1 cellular context compared by ENCODE assay signal in the genomic region with DNA sequence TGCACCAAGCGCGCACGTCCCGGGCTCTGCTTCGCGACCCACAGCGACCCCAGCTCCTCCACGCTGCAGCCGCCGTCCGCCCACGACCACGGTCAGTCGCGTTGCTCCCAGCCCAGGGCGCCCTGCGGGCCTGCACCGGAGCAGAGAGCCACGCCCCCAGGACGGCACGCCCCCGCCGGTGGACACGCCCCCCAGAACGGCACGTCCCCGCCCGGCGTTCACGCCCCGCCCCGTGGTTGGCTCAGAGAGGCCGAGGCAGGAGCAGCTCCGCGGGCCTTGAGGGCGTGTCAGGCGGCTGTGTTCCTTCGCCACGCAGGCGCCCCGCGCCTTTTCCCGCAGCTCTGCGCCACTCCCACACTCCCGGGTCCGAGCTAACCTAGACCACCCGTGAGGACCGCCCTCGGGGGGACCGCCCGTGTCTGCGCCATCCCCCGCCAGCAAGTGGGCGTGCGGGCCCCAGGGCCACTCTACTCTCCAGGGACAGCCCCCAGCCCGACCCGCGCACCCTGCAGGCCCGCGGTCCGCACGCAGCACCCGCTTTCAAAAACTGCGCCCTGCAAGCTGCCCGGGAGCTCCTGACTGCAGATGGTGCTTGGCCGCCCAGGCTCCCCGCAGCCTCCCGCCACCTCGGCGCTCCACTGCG.
A peak's percentile ranks its signal among the peaks of the same experiment; 100 is the strongest.
TF ChIP-seq lines count a peak whose summit lies in the region.

RNASET2 (minus strand) TSS at position 107 of the 643 bp plus-strand sequence. CDS start 368 bp downstream, outside the sequence.

TF ChIP-seq in K562, 482 proteins besides CTCF, POLR2A, EP300 and RAD21 (continued from another document and continues in another):
- TF ChIP-seq ESRRA (IDR thresholded peaks at IDR 0.05; ENCODE audit: borderline replicate concordance, low read depth), result peak; percentile 36; the same call in 1 of the 2 replicates
- peak; percentile 84 for TF ChIP-seq KLF13 (tag; IDR thresholded peaks at IDR 0.05; ENCODE audit: borderline replicate concordance, low read depth)
- TF ChIP-seq, protein P1, sequence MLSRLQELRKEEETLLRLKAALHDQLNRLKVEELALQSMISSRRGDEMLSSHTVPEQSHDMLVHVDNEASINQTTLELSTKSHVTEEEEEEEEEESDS (CRISPR knock-in tag; IDR thresholded peaks at IDR 0.05), result no peak
- peak; percentile 78 for TF ChIP-seq L3MBTL2 (IDR thresholded peaks at IDR 0.05)
- peak; percentile 74 for TF ChIP-seq KDM5B (IDR thresholded peaks at IDR 0.05; ENCODE audit: insufficient replicate concordance, low read depth, low read length)
- TF ChIP-seq, protein P2, sequence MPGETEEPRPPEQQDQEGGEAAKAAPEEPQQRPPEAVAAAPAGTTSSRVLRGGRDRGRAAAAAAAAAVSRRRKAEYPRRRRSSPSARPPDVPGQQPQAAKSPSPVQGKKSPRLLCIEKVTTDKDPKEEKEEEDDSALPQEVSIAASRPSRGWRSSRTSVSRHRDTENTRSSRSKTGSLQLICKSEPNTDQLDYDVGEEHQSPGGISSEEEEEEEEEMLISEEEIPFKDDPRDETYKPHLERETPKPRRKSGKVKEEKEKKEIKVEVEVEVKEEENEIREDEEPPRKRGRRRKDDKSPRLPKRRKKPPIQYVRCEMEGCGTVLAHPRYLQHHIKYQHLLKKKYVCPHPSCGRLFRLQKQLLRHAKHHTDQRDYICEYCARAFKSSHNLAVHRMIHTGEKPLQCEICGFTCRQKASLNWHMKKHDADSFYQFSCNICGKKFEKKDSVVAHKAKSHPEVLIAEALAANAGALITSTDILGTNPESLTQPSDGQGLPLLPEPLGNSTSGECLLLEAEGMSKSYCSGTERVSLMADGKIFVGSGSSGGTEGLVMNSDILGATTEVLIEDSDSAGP (CRISPR knock-in tag; IDR thresholded peaks at IDR 0.05), result 0 out of 2 replicates have a peak, but pooled peaks have one; percentile 29
- TF ChIP-seq MYC (IDR thresholded peaks at IDR 0.05; ENCODE audit: low read depth, low read length), result peak; percentile 61
- peak; percentile 33; the same call in 1 of the 2 replicates for TF ChIP-seq MYC (CRISPR knock-in tag; IDR thresholded peaks at IDR 0.05; ENCODE audit: borderline replicate concordance, low read depth)
- peak; percentile 77 for TF ChIP-seq TFAP4 (CRISPR knock-in tag; IDR thresholded peaks at IDR 0.05; ENCODE audit: borderline replicate concordance)
- 0 out of 2 replicates have a peak, but pooled peaks have one; percentile 1 for TF ChIP-seq JUND (IDR thresholded peaks at IDR 0.05; ENCODE audit: borderline replicate concordance, low read depth, low read length)
- no peak for TF ChIP-seq JUND (tag; IDR thresholded peaks at IDR 0.05; ENCODE audit: borderline replicate concordance, low read depth, low read length)
- TF ChIP-seq ZNF778 (CRISPR knock-in tag; IDR thresholded peaks at IDR 0.05), result no peak
- no peak for TF ChIP-seq TEAD2 (tag; IDR thresholded peaks at IDR 0.05)
- TF ChIP-seq GTF3C2 (IDR thresholded peaks at IDR 0.05; ENCODE audit: borderline replicate concordance, extremely low read depth, insufficient read length), result no peak
- peak; percentile 70; the same call in 1 of the 2 replicates for TF ChIP-seq E2F3 (CRISPR knock-in tag; IDR thresholded peaks at IDR 0.05)
- peak; percentile 19 for TF ChIP-seq CHD4 (IDR thresholded peaks at IDR 0.05; ENCODE audit: insufficient read depth, insufficient replicate concordance, low read depth, low read length, poor library complexity, severe bottlenecking)
- no peak for TF ChIP-seq TAF7 (tag; IDR thresholded peaks at IDR 0.05)
- 0 out of 2 replicates have a peak, but pooled peaks have one; percentile 40 for TF ChIP-seq TCF7 (IDR thresholded peaks at IDR 0.05; ENCODE audit: borderline replicate concordance)
- TF ChIP-seq, protein P3, sequence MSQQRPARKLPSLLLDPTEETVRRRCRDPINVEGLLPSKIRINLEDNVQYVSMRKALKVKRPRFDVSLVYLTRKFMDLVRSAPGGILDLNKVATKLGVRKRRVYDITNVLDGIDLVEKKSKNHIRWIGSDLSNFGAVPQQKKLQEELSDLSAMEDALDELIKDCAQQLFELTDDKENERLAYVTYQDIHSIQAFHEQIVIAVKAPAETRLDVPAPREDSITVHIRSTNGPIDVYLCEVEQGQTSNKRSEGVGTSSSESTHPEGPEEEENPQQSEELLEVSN (IDR thresholded peaks at IDR 0.05; ENCODE audit: borderline replicate concordance in 1 of 2, extremely low read depth in 1 of 2, insufficient read depth in 1 of 2, insufficient read length in 1 of 2, low read depth in 1 of 2, low read length in 1 of 2, poor library complexity in 1 of 2, severe bottlenecking in 1 of 2), result peak; percentile 57 to 86
- peak in 1 of 2 experiments; percentile 77; a peak in 2 of 4 replicates for TF ChIP-seq HDAC1 (IDR thresholded peaks at IDR 0.05)
- no peak for TF ChIP-seq ZNF668 (CRISPR knock-in tag; IDR thresholded peaks at IDR 0.05)
- no peak for TF ChIP-seq SMAD3 (CRISPR knock-in tag; conservative IDR thresholded peaks at IDR 0.05)
- TF ChIP-seq HBP1 (CRISPR knock-in tag; IDR thresholded peaks at IDR 0.05), result no peak
- TF ChIP-seq RREB1 (CRISPR knock-in tag; IDR thresholded peaks at IDR 0.05), result 0 out of 2 replicates have a peak, but pooled peaks have one; percentile 30
- no peak for TF ChIP-seq POLR3G (IDR thresholded peaks at IDR 0.05; ENCODE audit: extremely low read depth, insufficient read length, insufficient replicate concordance)
- peak; percentile 58 for TF ChIP-seq ZNF431 (CRISPR knock-in tag; IDR thresholded peaks at IDR 0.05)
- no peak for TF ChIP-seq ZNF512 (tag; IDR thresholded peaks at IDR 0.05)
- TF ChIP-seq ZKSCAN1 (IDR thresholded peaks at IDR 0.05; ENCODE audit: low read depth, low read length), result no peak
- no peak for TF ChIP-seq ZNF3 (CRISPR knock-in tag; IDR thresholded peaks at IDR 0.05)
- TF ChIP-seq SP1 (CRISPR knock-in tag; IDR thresholded peaks at IDR 0.05), result peak; percentile 93
